9 cellular contexts compared by ENCODE assay signal in genomic region chr1:161367684-161368398, GRCh38. TPM values are rescaled to one million over a fixed set of nuclear protein-coding genes. Genes with fewer than 3 reads are reported as not detected.
DNase-seq lines count a peak whose midpoint lies in the region; ATAC-seq, FAIRE-seq and TF ChIP-seq lines count a peak whose summit lies in the region.
"Had no signal": no experiment of that assay in that cellular context is flagged by ENCODE, and none has a peak within 500 bp of the region (broad histone marks: within the 10 kb centered on the region; RNA-seq: fewer than 3 reads in every experiment).

Gene CFAP126, minus strand, starts transcription at chr1:161367876. Its CDS starts 8 bp downstream, at chr1:161367868.

- no peak within 1 kb of the TSS for H3K4me3 ChIP-seq in GM23338
- no peak within 1 kb of the TSS for H3K4me3 ChIP-seq in Peyer's patch
- H3K4me3 ChIP-seq in GM12878, result no peak within 1 kb of the TSS

- POLR2A ChIA-PET in GM12878 (lab: Charles Lee), result interaction anchor here (0.5 to 1.3 kb wide), 3 partner anchors 142 to 265 kb away, joined by 3 to 6 read pairs (median 4); partner anchors contain the start of gene TOMM40L

- ATAC-seq in GM23338 (peak; percentile 100), GM12878 (peak; percentile 100), sciatic nerve (peak; percentile 99)

- H3K27ac Mint-ChIP-seq in GM23338, result peak within 1 kb of the TSS; percentile 55

- in situ Hi-C loops in KBM-7 (cut with MboI; ENCODE audit: low pct_unique_long_range_greater_than_20kb, low sequenced_read_pairs), result no loop called here
- in situ Hi-C loops in GM12878 (cut with MboI), result no loop called here

- H3K4me3 Mint-ChIP-seq in GM23338, result no peak within 1 kb of the TSS; the same call in 2 of the 3 replicates

- H3K36me3 Mint-ChIP-seq in GM23338 (ENCODE audit: low read depth), result peaks cover 12% of the 10 kb centered on the region

- TF ChIP-seq EP300 in GM12878 (IDR thresholded peaks at IDR 0.05; ENCODE audit: borderline replicate concordance in 1 of 2, control insufficient read depth in 1 of 2, low read depth in 2 of 2, low read length in 2 of 2), result no peak

- peak; percentile 92 for FAIRE-seq in GM12878 (lab: Jason Lieb, UNC)

- H2AFZ ChIP-seq in GM23338 (no peak within 1 kb of the TSS), GM12878 (ENCODE audit: control insufficient read depth, low read depth, low read length) (peak within 1 kb of the TSS; percentile 21; the same call in 1 of the 2 replicates)

- intact Hi-C loops in GM12878 (cut with micrococcal nuclease; ENCODE audit: unreplicated experiment) (no loop called here), sciatic nerve (cut with DNase I) (loop anchor here (10.0 kb wide), 1 partner anchor 53 kb away; the partner anchor contains the start of gene SDHC)

- no peaks in the 10 kb centered on the region for H3K9me3 ChIP-seq in Peyer's patch
- H3K9me3 ChIP-seq in GM12878 (replicated peaks; ENCODE audit: control insufficient read depth, insufficient read depth, low read length), result no peaks in the 10 kb centered on the region

- no peaks in the 10 kb centered on the region for H3K9me2 ChIP-seq in GM23338 (ENCODE audit: insufficient read depth)

- H3K27me3 Mint-ChIP-seq in GM23338 (ENCODE audit: insufficient read depth, low read depth, poor library complexity), result peaks cover 6% of the 10 kb centered on the region

- H4K20me1 ChIP-seq in GM23338 (replicated peaks; ENCODE audit: insufficient read depth), result no peaks in the 10 kb centered on the region
- H4K20me1 ChIP-seq in GM12878 (ENCODE audit: control insufficient read depth, insufficient read depth), result no peaks in the 10 kb centered on the region

- TF ChIP-seq CTCF in GM23338 (conservative IDR thresholded peaks at IDR 0.05; ENCODE audit: low read depth in 2 of 2), result no peak; a peak in 1 of 4 replicates
- peak in 5 of 6 experiments; percentile 10 to 28 (median 26) for TF ChIP-seq CTCF in Peyer's patch (IDR thresholded peaks at IDR 0.05)
- TF ChIP-seq CTCF in GM12878 (IDR thresholded peaks at IDR 0.05 in 2 of 3, conservative IDR thresholded peaks at IDR 0.05 in 1 of 3; ENCODE audit: control insufficient read depth in 2 of 3, extremely low read depth in 1 of 3, insufficient read depth in 1 of 3, low read depth in 3 of 3, low read length in 3 of 3), result peak in 2 of 3 experiments; percentile 19 to 49; a peak in 2 of 6 replicates

- H3K27ac ChIP-seq in GM23338 (ENCODE audit: low read depth), result peak within 1 kb of the TSS; percentile 11; the same call in 1 of the 2 replicates
- no peak within 1 kb of the TSS for H3K27ac ChIP-seq in Peyer's patch
- H3K27ac ChIP-seq in GM12878 (ENCODE audit: control insufficient read depth, insufficient read depth), result no peak within 1 kb of the TSS; the same call in 1 of the 2 replicates

- CTCF ChIA-PET in GM12878 (lab: Yijun Ruan, JAX), result interaction anchor here (0.6 to 5.8 kb wide), 21 partner anchors 10 to 228 kb away, joined by 3 to 59 read pairs (median 5); partner anchors contain the start of genes FCER1G, PPOX and TOMM40L

- no peaks in the 10 kb centered on the region for H3F3A ChIP-seq in GM23338 (replicated peaks; ENCODE audit: low read depth)

- peaks cover 10% of the 10 kb centered on the region for H3K4me1 Mint-ChIP-seq in GM23338

- RAD21 ChIA-PET in GM12878 (lab: Charles Lee; ENCODE audit: unreplicated experiment), result interaction anchor here (0.6 to 2.4 kb wide), 13 partner anchors 11 to 221 kb away, joined by 3 to 14 read pairs (median 5); partner anchors contain the start of genes NDUFS2, SDHC and TOMM40L

- H3K4me2 ChIP-seq in GM23338 (no peak within 1 kb of the TSS), GM12878 (ENCODE audit: control insufficient read depth, insufficient read depth) (no peak within 1 kb of the TSS; the same call in 1 of the 2 replicates)

- H3K9me3 Mint-ChIP-seq in GM23338, result no peaks in the 10 kb centered on the region

- SMC1A ChIA-PET in GM12878 (lab: Charles Lee; ENCODE audit: uncharacterized antibody, unreplicated experiment), result interaction anchor here (0.9 to 2.4 kb wide), 12 partner anchors 11 to 203 kb away, joined by 3 to 18 read pairs (median 4); partner anchors contain the start of genes NDUFS2, SDHC and TOMM40L

- H3K9ac ChIP-seq in GM12878 (ENCODE audit: control insufficient read depth, insufficient read depth, low read length), result no peak within 1 kb of the TSS

- H3K79me2 ChIP-seq in GM23338 (replicated peaks; ENCODE audit: insufficient read depth) (no peaks in the 10 kb centered on the region), GM12878 (ENCODE audit: control insufficient read depth, insufficient read depth, low read length) (no peaks in the 10 kb centered on the region)

- H3K27me3 ChIP-seq in GM23338 (ENCODE audit: insufficient read depth), result no peaks in the 10 kb centered on the region
- H3K27me3 ChIP-seq in Peyer's patch, result no peaks in the 10 kb centered on the region
- no peaks in the 10 kb centered on the region for H3K27me3 ChIP-seq in GM12878 (replicated peaks in 1 of 2; ENCODE audit: control insufficient read depth in 2 of 2, insufficient read depth in 2 of 2, low read length in 1 of 2)

- H3K4me1 ChIP-seq in GM23338 (ENCODE audit: insufficient read depth) (no peaks in the 10 kb centered on the region), Peyer's patch (no peaks in the 10 kb centered on the region), GM12878 (ENCODE audit: control insufficient read depth, insufficient read depth, low read length) (no peaks in the 10 kb centered on the region; the same call in 1 of the 2 replicates)

- TF ChIP-seq POLR2A in Peyer's patch (IDR thresholded peaks at IDR 0.05), result no peak
- no peak for TF ChIP-seq POLR2A in GM12878 (IDR thresholded peaks at IDR 0.05; ENCODE audit: low read depth, low read length)

- WGBS in GM12878 (ENCODE audit: insufficient coverage, insufficient replicate concordance, low lambda C conversion rate, missing lambda C conversion rate), result 17% methylated on average over 6 of the region's 6 CpGs

- H3K36me3 ChIP-seq in GM23338 (ENCODE audit: insufficient read depth) (no peaks in the 10 kb centered on the region; the same call in 1 of the 2 replicates), Peyer's patch (peaks cover 0 to 29% (median 0%) of the 10 kb centered on the region in 3 donors), GM12878 (ENCODE audit: control insufficient read depth in 2 of 2, insufficient read depth in 2 of 2, low read length in 1 of 2) (peaks cover 0 to 5% of the 10 kb centered on the region in 2 experiments; a peak in 1 of 4 replicates)

- TF ChIP-seq RAD21 in GM12878 (IDR thresholded peaks at IDR 0.05; ENCODE audit: insufficient read depth, low read depth, low read length), result peak; percentile 48

- no TSS peak for BruUV-seq in GM12878 (replicated peaks; lab: Mats Ljungman, UMichigan)

- DNase-seq in SKM-1 treated with dmso at 0.1 percent for 144 hours (lab: John Stamatoyannopoulos, UW; ENCODE audit: unreplicated experiment), result peak; percentile 52
- DNase-seq in SKM-1 (lab: John Stamatoyannopoulos, UW; ENCODE audit: unreplicated experiment), result no peak
- peak; percentile 91 for DNase-seq in GM23338 (ENCODE audit: low spot score)
- DNase-seq in KBM-7, result peak; percentile 83
- peak in 2 of 3 donors; percentile 62 to 74 for DNase-seq in Peyer's patch
- peak; percentile 35 for DNase-seq in GM12878 (ENCODE audit: low read depth, low spot score)
- peak in 33 of 51 donors; percentile 3 to 81 (median 53) for DNase-seq in hypothalamus (lab: John Stamatoyannopoulos, UW)
- peak; percentile 70 for DNase-seq in sciatic nerve (ENCODE audit: low spot score)

TF ChIP-seq in GM23338, 12 proteins besides CTCF, POLR2A, EP300 and RAD21 (continues in another document):
- TF ChIP-seq EZH2 (IDR thresholded peaks at IDR 0.05; ENCODE audit: low read depth, unreplicated experiment), result no peak
- TF ChIP-seq NANOG (IDR thresholded peaks at IDR 0.05; ENCODE audit: borderline replicate concordance), result no peak
- no peak for TF ChIP-seq ETS1 (IDR thresholded peaks at IDR 0.05)

TF ChIP-seq in GM12878, 131 proteins besides CTCF, POLR2A, EP300 and RAD21 (continues in another document):
- TF ChIP-seq MAX (IDR thresholded peaks at IDR 0.05; ENCODE audit: low read depth, low read length) (no peak), CBFB (IDR thresholded peaks at IDR 0.05; ENCODE audit: low read depth) (no peak)

RNA-seq across cellular contexts. Expression of gene CFAP126, which starts in this region (rescaled TPM):
- not detected in 2 replicates for total RNA-seq in GM23338 (2014; rRNA removed; shearing (Covaris generic))
- polyA plus RNA-seq in GM23338 (2016; fragmentation: Nextera tagmentation; extraction: Ambion mirVana), result not detected in 2 replicates
- total RNA-seq in Peyer's patch, result not detected
- total RNA-seq in GM12878 (2013; cell fraction: nucleolus; rRNA removed), result not detected in 2 replicates
- not detected in 2 replicates for total RNA-seq in GM12878 (2014; rRNA removed)
- not detected in 2 replicates for total RNA-seq in GM12878 (2014; rRNA removed; fragmentation: Illumina TruSeq; extraction: Trizol)
- total RNA-seq in GM12878 (2021), result not detected in 2 replicates
- not detected for polyA plus RNA-seq in GM12878 (2011; ENCODE audit: low read depth)
- not detected in 2 replicates for polyA plus RNA-seq in GM12878 (2011; rRNA removed)
- not detected in 2 replicates for polyA plus RNA-seq in GM12878 (2011; cell fraction: cytosol; rRNA removed)
- not detected in 2 replicates for polyA plus RNA-seq in GM12878 (2011; cell fraction: nucleus; rRNA removed)
- not detected in 2 replicates for polyA plus RNA-seq in GM12878 (2012)
- not detected in 2 replicates for polyA plus RNA-seq in GM12878 (2014; fragmentation: Illumina TruSeq; extraction: Trizol)
- not detected for polyA plus RNA-seq in GM12878 (2014; fragmentation: Nextera tagmentation; extraction: Ambion mirVana)
- not detected in 2 replicates for polyA plus RNA-seq in GM12878 (2014; rRNA removed)
- polyA plus RNA-seq in GM12878 (2016; fragmentation: Nextera tagmentation; extraction: Ambion mirVana), result not detected
- polyA minus RNA-seq in GM12878 (2011; rRNA and poly(A)+ RNA removed), result not detected in 2 replicates
- not detected in 2 replicates for polyA minus RNA-seq in GM12878 (2011; cell fraction: cytosol; rRNA and poly(A)+ RNA removed)
- not detected in 2 replicates for polyA minus RNA-seq in GM12878 (2011; cell fraction: nucleus; rRNA and poly(A)+ RNA removed)
- 0.49 TPM for total RNA-seq in sciatic nerve
- polyA plus RNA-seq: BJ had no signal

Comparison
In these comparisons a context has a peak if more than half of its experiments do, and no peak if none do; other contexts are left out.
1. Peak in DNase-seq, ATAC-seq and H3K27ac ChIP-seq in GM23338; RNA of the gene not detected or under 1 TPM.
2. Peak in DNase-seq in Peyer's patch; RNA of the gene not detected or under 1 TPM.
3. Peak in DNase-seq and ATAC-seq in GM12878; RNA of the gene not detected or under 1 TPM.
4. Peak in DNase-seq and ATAC-seq in sciatic nerve; RNA of the gene not detected or under 1 TPM.
5. CTCF ChIP-seq: peak in Peyer's patch (5 of 6) and GM12878 (2 of 3); none in GM23338 (0 of 2).
6. Peak in every context shown above with its lines, with median percentiles within 50 percentile points of each other: ATAC-seq.